In genomic region chr6:7312616-7313504, GRCh38 we compare ENCODE assay signal across 8 cellular contexts. TPM values are rescaled to one million over a fixed set of nuclear protein-coding genes. Genes with fewer than 3 reads are reported as not detected.
DNase-seq lines count a peak whose midpoint lies in the region; ATAC-seq and TF ChIP-seq lines count a peak whose summit lies in the region.

SSR1 (minus strand) TSS chr6:7313199; CDS start chr6:7313120, 79 bp downstream.

- peak within 1 kb of the TSS; percentile 96 for H3K9ac ChIP-seq in IMR-90 (ENCODE audit: low read depth, low read length)

- peak within 1 kb of the TSS; percentile 87 for H2AFZ ChIP-seq in IMR-90 (replicated peaks; ENCODE audit: low read length, poor library complexity)

- H3K4me1 ChIP-seq in IMR-90 (ENCODE audit: control insufficient read depth, insufficient read depth, low read length): peaks cover 3% of the 10 kb centered on the region

- H4K5ac ChIP-seq in IMR-90 (ENCODE audit: low read depth, low read length): peak within 1 kb of the TSS; percentile 94

- H3K36me3 ChIP-seq in IMR-90 (ENCODE audit: control insufficient read depth, insufficient read depth, low read length): peaks cover 8% of the 10 kb centered on the region

- peak within 1 kb of the TSS; percentile 47 for H2BK20ac ChIP-seq in IMR-90 (ENCODE audit: low read depth, low read length)

- in situ Hi-C loops in IMR-90 (cut with MboI; ENCODE audit: low sequenced_read_pairs): no loop called here

- H3K27me3 ChIP-seq in IMR-90 (ENCODE audit: control insufficient read depth, insufficient read depth, low read length): no peaks in the 10 kb centered on the region

- dilution Hi-C loops in IMR-90 (cut with HindIII; ENCODE audit: low sequenced_read_pairs, unreplicated experiment): no loop called here

- H3K56ac ChIP-seq in IMR-90 (ENCODE audit: extremely low read depth, insufficient read depth, low read length): peak within 1 kb of the TSS; percentile 95

- TF ChIP-seq RAD21 in IMR-90 (IDR thresholded peaks at IDR 0.05; ENCODE audit: low read length): peak; percentile 11; the same call in 1 of the 2 replicates

- H3K4me3 ChIP-seq in IMR-90 (ENCODE audit: insufficient read depth, low read depth, low read length): peak within 1 kb of the TSS; percentile 84

- H4K91ac ChIP-seq in IMR-90 (ENCODE audit: insufficient read depth, low read depth, low read length): peak within 1 kb of the TSS; percentile 91

- no peak for TF ChIP-seq CTCF in IMR-90 (conservative IDR thresholded peaks at IDR 0.05; ENCODE audit: low read depth, low read length)

- H3K27ac ChIP-seq in IMR-90 (ENCODE audit: insufficient read depth, low read length): peak within 1 kb of the TSS; percentile 95

- peaks cover 4 to 19% of the 10 kb centered on the region in 2 experiments; a peak in 3 of 4 replicates for H3K79me1 ChIP-seq in IMR-90 (ENCODE audit: low read depth in 1 of 2, low read length in 2 of 2)

- peak within 1 kb of the TSS; percentile 98 for H3K23ac ChIP-seq in IMR-90 (ENCODE audit: low read depth, low read length)

- peak within 1 kb of the TSS; percentile 16; the same call in 1 of the 3 replicates for H2BK15ac ChIP-seq in IMR-90 (ENCODE audit: low read depth, low read length)

- DNase-seq in DMS 273 (lab: John Stamatoyannopoulos, UW; ENCODE audit: unreplicated experiment) (peak; percentile 99), IMR-90 (peak; percentile 95), OCI-M1 (lab: John Stamatoyannopoulos, UW) (peak; percentile 99), activated T-cell treated with anti-CD3 and anti-CD28 coated beads for 24 hours (ENCODE audit: low read depth) (peak; percentile 92), epidermal melanocyte (ENCODE audit: insufficient read length, low spot score) (peak; percentile 99), middle frontal gyrus (ENCODE audit: extremely low spot score, low spot score) (peak; percentile 94)
- peak; percentile 92 to 94 for DNase-seq in stimulated activated CD8-positive, alpha-beta memory T cell treated with anti-CD3 and anti-CD28 coated beads, Interleukin-2, amount 100 ng/mL, for 48 hours (ENCODE audit: low read depth in 2 of 2)

- no peaks in the 10 kb centered on the region for H3K9me3 ChIP-seq in IMR-90 (ENCODE audit: control insufficient read depth, insufficient read depth, low read length)

- no peaks in the 10 kb centered on the region for H3K9me1 ChIP-seq in IMR-90 (ENCODE audit: insufficient read depth, low read length)

- peak within 1 kb of the TSS; percentile 91 to 100 for H4K8ac ChIP-seq in IMR-90 (ENCODE audit: low read depth in 2 of 2, low read length in 2 of 2)

- H2AK9ac ChIP-seq in IMR-90 (replicated peaks; ENCODE audit: low read depth, low read length, poor library complexity): peak within 1 kb of the TSS; percentile 94

- peak within 1 kb of the TSS; percentile 91 for H3K4me2 ChIP-seq in IMR-90 (ENCODE audit: low read depth, low read length)

- peak within 1 kb of the TSS; percentile 86 for H3K18ac ChIP-seq in IMR-90 (ENCODE audit: low read depth, low read length)

- POLR2A ChIA-PET in IMR-90 (lab: Charles Lee; ENCODE audit: unreplicated experiment): interaction anchor here (0.6 to 1.4 kb wide), 2 partner anchors 13 to 76 kb away, joined by 3 read pairs; partner anchors contain the start of gene CAGE1

- H2BK5ac ChIP-seq in IMR-90 (ENCODE audit: low read depth, low read length, poor library complexity, severe bottlenecking): peak within 1 kb of the TSS; percentile 91

- peaks cover 5% of the 10 kb centered on the region; the same call in 1 of the 2 replicates for H4K20me1 ChIP-seq in IMR-90 (ENCODE audit: insufficient read depth, low read length)

- TF ChIP-seq POLR2A in IMR-90 (IDR thresholded peaks at IDR 0.05; ENCODE audit: low read depth, low read length): peak; percentile 83

- H3K14ac ChIP-seq in IMR-90 (replicated peaks; ENCODE audit: low read depth, low read length): peak within 1 kb of the TSS; percentile 98

- no TSS peak for BruUV-seq in IMR-90 (replicated peaks; lab: Mats Ljungman, UMichigan)

- peak within 1 kb of the TSS; percentile 96 for H2AK5ac ChIP-seq in IMR-90 (ENCODE audit: low read depth, low read length)

- H3K4ac ChIP-seq in IMR-90 (ENCODE audit: low read depth, low read length): peak within 1 kb of the TSS; percentile 96

- H2BK120ac ChIP-seq in IMR-90 (ENCODE audit: low read depth, low read length): peak within 1 kb of the TSS; percentile 78; the same call in 1 of the 2 replicates

- intact Hi-C loops in IMR-90 (cut with micrococcal nuclease): loop anchor here (1.0 to 5.0 kb wide), 3 partner anchors 76 to 279 kb away; partner anchors contain the start of genes CAGE1, DSP, RIOK1 and SNRNP48

- 0% methylated on average over 32 of the region's 83 CpGs; no CpG with 5 or more reads in 1 of the 2 experiments for WGBS in IMR-90 (ENCODE audit: extremely low coverage in 2 of 2, insufficient read length in 1 of 2), 2 experiments

- CTCF ChIA-PET in IMR-90 (lab: Yijun Ruan, JAX): interaction anchor here (1.1 kb wide), 1 partner anchor 112 kb away, joined by 3 read pairs; no protein-coding TSS in a partner anchor

- ATAC-seq in GM21528 (IDR thresholded peaks at IDR 0.05; ENCODE audit: low FRiP score, unreplicated experiment) (peak; percentile 98), IMR-90 (ENCODE audit: low read depth) (peak; percentile 99)

TF ChIP-seq in IMR-90, 13 proteins besides CTCF, POLR2A, EP300 and RAD21:
- TF ChIP-seq MAFK (IDR thresholded peaks at IDR 0.05; ENCODE audit: low read depth, low read length): no peak
- TF ChIP-seq FOS (IDR thresholded peaks at IDR 0.05; ENCODE audit: low read depth, low read length): peak; percentile 23; the same call in 1 of the 2 replicates
- peak; percentile 89 for TF ChIP-seq BHLHE40 (IDR thresholded peaks at IDR 0.05; ENCODE audit: low read depth, low read length)
- peak; percentile 98 for TF ChIP-seq USF2 (IDR thresholded peaks at IDR 0.05; ENCODE audit: low read depth, low read length)
- TF ChIP-seq CHD1 (IDR thresholded peaks at IDR 0.05; ENCODE audit: low read depth, low read length): 0 out of 2 replicates have a peak, but pooled peaks have one; percentile 79
- peak; percentile 87 for TF ChIP-seq MAZ (IDR thresholded peaks at IDR 0.05; ENCODE audit: borderline replicate concordance, low read depth, low read length)
- no peak; the same call in 1 of the 2 replicates for TF ChIP-seq NFE2L2 (IDR thresholded peaks at IDR 0.05; ENCODE audit: low read depth, low read length)
- no peak for TF ChIP-seq RCOR1 (IDR thresholded peaks at IDR 0.05; ENCODE audit: insufficient replicate concordance, low read length)
- no peak for TF ChIP-seq CEBPB (IDR thresholded peaks at IDR 0.05; ENCODE audit: low read depth, low read length)
- peak; percentile 93 for TF ChIP-seq MXI1 (IDR thresholded peaks at IDR 0.05; ENCODE audit: borderline replicate concordance, low read depth, low read length)
TF ChIP-seq in IMR-90: peak in this region for 6.

RNA-seq across cellular contexts. Expression of gene SSR1, which starts in this region (rescaled TPM):
- 120 and 213 TPM in 2 replicates for total RNA-seq in IMR-90 (2012; rRNA removed)
- polyA plus RNA-seq in IMR-90 (2012; rRNA removed): 110 and 115 TPM in 2 replicates
- 16.4 and 30.1 TPM in 2 replicates for polyA plus RNA-seq in IMR-90 (2012; cell fraction: cytosol; rRNA removed)
- polyA plus RNA-seq in IMR-90 (2012; cell fraction: nucleus; rRNA removed; ENCODE audit: low replicate concordance): 4.4 and 31.2 TPM in 2 replicates

Comparison
In these comparisons a context has a peak if more than half of its experiments do, and no peak if none do; other contexts are left out.
1. Peak in every context shown above with its lines: DNase-seq, ATAC-seq, H3K4me3 ChIP-seq and H3K27ac ChIP-seq.